13 cellular contexts compared by ENCODE assay signal in the genomic region with DNA sequence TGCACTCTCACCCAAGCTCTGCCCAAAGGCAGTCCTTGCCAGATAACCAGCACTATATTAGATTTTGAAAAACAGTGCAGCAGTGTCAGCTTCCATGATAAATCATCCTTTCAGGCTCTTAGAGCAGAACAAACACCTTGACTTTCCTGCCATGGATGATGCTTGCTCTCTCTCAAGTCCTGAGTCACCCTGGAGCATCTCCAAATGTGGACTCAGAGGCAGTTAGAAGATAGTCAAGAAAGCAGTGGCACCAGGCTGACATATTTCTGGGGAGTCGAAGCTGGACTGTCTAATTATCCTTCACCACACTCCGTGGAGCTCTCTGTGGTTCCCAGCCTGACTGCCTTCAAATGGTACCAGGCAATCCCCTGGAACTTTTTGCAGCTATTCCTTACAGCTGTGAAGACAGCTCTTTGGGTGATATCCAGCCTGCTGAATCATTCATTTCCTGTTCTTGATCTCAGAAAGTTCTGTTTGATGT.
DNase-seq lines count a peak whose midpoint lies in the region; ATAC-seq and TF ChIP-seq lines count a peak whose summit lies in the region.
"Had no signal": no experiment of that assay in that cellular context is flagged by ENCODE, and none has a peak within 500 bp of the region (broad histone marks: within the 10 kb centered on the region; RNA-seq: fewer than 3 reads in every experiment).

No MANE protein-coding gene starts in this region.

- H3K27me3 Mint-ChIP-seq in CD4-positive, alpha-beta T cell, result peaks cover 7% of the 10 kb centered on the region
- H3K27me3 Mint-ChIP-seq: memory B cell had no signal

- H3K4me3 Mint-ChIP-seq in CD4-positive, alpha-beta T cell, result no peak overlapping the region
- H3K4me3 Mint-ChIP-seq: memory B cell had no signal

- TF ChIP-seq POLR2A in esophagus squamous epithelium (IDR thresholded peaks at IDR 0.05), result no peak

- 0 to 6% methylated on average over 2 of the region's 2 CpGs for WGBS in esophagus squamous epithelium, 2 donors

- peak overlapping the region; percentile 47 for H3K4me3 ChIP-seq in ACC112 (ENCODE audit: low read depth, low read length)
- H3K4me3 ChIP-seq in esophagus squamous epithelium, result no peak overlapping the region
- H3K4me3 ChIP-seq: SJSA1, tibial nerve had no signal

- peak overlapping the region; percentile 2 for H2AFZ ChIP-seq in ACC112 (ENCODE audit: low read length, unreplicated experiment)

- intact Hi-C loops in esophagus squamous epithelium (cut with DNase I), result no loop called here
- intact Hi-C loops in CD4-positive, alpha-beta T cell (cut with DNase I, micrococcal nuclease), result no loop called here

- no peaks in the 10 kb centered on the region for H3K9me3 ChIP-seq in esophagus squamous epithelium
- no peaks in the 10 kb centered on the region for H3K9me3 ChIP-seq in CD4-positive, alpha-beta T cell (ENCODE audit: control insufficient read depth, low read length)
- H3K9me3 ChIP-seq: SJSA1 had no signal

- H3K36me3 Mint-ChIP-seq in CD4-positive, alpha-beta T cell (ENCODE audit: low read depth), result no peaks in the 10 kb centered on the region
- H3K36me3 Mint-ChIP-seq: memory B cell had no signal

- POLR2A ChIA-PET in CD4-positive, alpha-beta T cell (lab: Charles Lee), result no interaction called here

- H3K27ac ChIP-seq in ACC112 (ENCODE audit: low read depth, low read length) (peak overlapping the region; percentile 90), esophagus squamous epithelium (peak overlapping the region; percentile 31 to 76 (median 60))
- no peak overlapping the region for H3K27ac ChIP-seq in CD4-positive, alpha-beta T cell (ENCODE audit: low read depth, low read length)
- H3K27ac ChIP-seq: SJSA1 had no signal

- no peaks in the 10 kb centered on the region for H3K9me3 Mint-ChIP-seq in CD4-positive, alpha-beta T cell

- no peaks in the 10 kb centered on the region for H3K79me2 ChIP-seq in ACC112 (ENCODE audit: control insufficient read depth, insufficient read depth, low read length, unreplicated experiment)

- H3K4me1 ChIP-seq in ACC112 (ENCODE audit: control insufficient read depth, insufficient read depth, low read length, unreplicated experiment) (peaks cover 31% of the 10 kb centered on the region), esophagus squamous epithelium (peaks cover 0 to 28% (median 8%) of the 10 kb centered on the region in 3 donors)
- H3K4me1 ChIP-seq: SJSA1 had no signal

- H3K27me3 ChIP-seq in ACC112 (ENCODE audit: insufficient read depth, low read length) (no peaks in the 10 kb centered on the region), esophagus squamous epithelium (no peaks in the 10 kb centered on the region)
- no peaks in the 10 kb centered on the region for H3K27me3 ChIP-seq in CD4-positive, alpha-beta T cell (ENCODE audit: control insufficient read depth, insufficient read depth, low read length)
- H3K27me3 ChIP-seq: SJSA1, tibial nerve had no signal

- ATAC-seq in GM19452 (IDR thresholded peaks at IDR 0.05; ENCODE audit: unreplicated experiment) (no peak), HG02840 (IDR thresholded peaks at IDR 0.05; ENCODE audit: low FRiP score, unreplicated experiment) (no peak)
- ATAC-seq in CD4-positive, alpha-beta T cell (ENCODE audit: poor library complexity), result no peak

- TF ChIP-seq CTCF in esophagus squamous epithelium (IDR thresholded peaks at IDR 0.05), result no peak
- no peak for TF ChIP-seq CTCF in CD4-positive, alpha-beta T cell (IDR thresholded peaks at IDR 0.05)

- no peak overlapping the region for H3K27ac Mint-ChIP-seq in CD4-positive, alpha-beta T cell
- H3K27ac Mint-ChIP-seq: memory B cell had no signal

- no peaks in the 10 kb centered on the region for H3K4me1 Mint-ChIP-seq in CD4-positive, alpha-beta T cell (ENCODE audit: low read depth)
- H3K4me1 Mint-ChIP-seq: memory B cell had no signal

- CTCF ChIA-PET in CD4-positive, alpha-beta T cell (lab: Charles Lee), result no interaction called here

- peak; percentile 100 for DNase-seq in NCI-H226
- no peak for DNase-seq in esophagus squamous epithelium (lab: John Stamatoyannopoulos, UW)
- peak; percentile 46 for DNase-seq in non-pigmented ciliary epithelial cell (ENCODE audit: low read depth)
- DNase-seq in hypothalamus (lab: John Stamatoyannopoulos, UW), result no peak
- DNase-seq in CD4-positive, alpha-beta T cell, result no peak
- DNase-seq: AML-193, NCI-H187 treated with DMSO at 0.1 percent for 48 hours had no signal

- H3K36me3 ChIP-seq in ACC112 (ENCODE audit: insufficient read depth, low read length), result no peaks in the 10 kb centered on the region
- no peaks in the 10 kb centered on the region for H3K36me3 ChIP-seq in esophagus squamous epithelium
- H3K36me3 ChIP-seq: SJSA1, tibial nerve had no signal

Comparison
In these comparisons a context has a peak if more than half of its experiments do, and no peak if none do; other contexts are left out.
1. DNase-seq: peak in NCI-H226 (single experiment) and non-pigmented ciliary epithelial cell (single experiment); none in esophagus squamous epithelium (single experiment), hypothalamus (0 of 51) and CD4-positive, alpha-beta T cell (0 of 10).